ENCODE assay signal across 14 cellular contexts in the genomic region with DNA sequence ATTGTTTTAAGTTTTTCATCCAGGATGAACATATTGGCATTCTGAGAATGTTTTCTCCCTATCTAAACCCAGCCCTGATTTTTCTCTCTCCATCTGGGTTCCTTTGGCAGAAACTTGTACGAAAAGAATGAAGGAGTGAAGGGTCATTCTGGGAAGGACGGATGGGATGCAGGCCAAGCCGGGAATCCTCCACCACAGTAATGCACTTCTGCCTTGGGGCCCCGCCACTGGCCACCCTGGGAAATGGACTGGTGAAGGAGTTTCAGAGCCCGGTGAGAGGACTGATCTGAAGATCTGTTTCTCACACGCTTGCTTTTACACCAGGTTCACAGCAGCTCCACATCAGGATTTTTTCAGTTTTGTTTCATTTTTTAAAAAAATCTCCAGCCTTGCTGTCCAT.
A peak's percentile ranks its signal among the peaks of the same experiment; 100 is the strongest.
DNase-seq lines count a peak whose midpoint lies in the region; ATAC-seq and TF ChIP-seq lines count a peak whose summit lies in the region.
"Had no signal": no experiment of that assay in that cellular context is flagged by ENCODE, and none has a peak within 500 bp of the region (broad histone marks: within the 10 kb centered on the region; RNA-seq: fewer than 3 reads in every experiment).

No MANE protein-coding gene starts in this region.

- intact Hi-C loops in ovary (cut with DNase I), result loop anchor here in 2 of 4 donors (10.0 kb wide), 1 partner anchor 101 kb away; no protein-coding TSS in a partner anchor

- H2AFZ ChIP-seq in hepatocyte, result no peak overlapping the region
- H2AFZ ChIP-seq: GM23248, PC-9 had no signal

- in situ Hi-C loops in brain microvascular endothelial cell (cut with HindIII; ENCODE audit: low pct_ligation_motif_present, low sequenced_read_pairs), result no loop called here

- WGBS in ovary, 3 donors, result 8 to 19% (median 10%) methylated on average over 6 of the region's 6 CpGs
- WGBS in hepatocyte (ENCODE audit: low lambda C conversion rate, missing lambda C conversion rate), result 69% methylated on average over 6 of the region's 6 CpGs

- no peaks in the 10 kb centered on the region for H3K27me3 ChIP-seq in brain microvascular endothelial cell (replicated peaks)
- no peaks in the 10 kb centered on the region for H3K27me3 ChIP-seq in ovary
- H3K27me3 ChIP-seq in hepatocyte, result no peaks in the 10 kb centered on the region

- peak; percentile 17 for TF ChIP-seq POLR2A in ovary (IDR thresholded peaks at IDR 0.05)

- H3K27ac ChIP-seq in brain microvascular endothelial cell (no peak overlapping the region), ovary (peak overlapping the region in 1 of 2 donors; percentile 75), hepatocyte (no peak overlapping the region)
- H3K27ac ChIP-seq: GM23248, PC-9 had no signal

- H3K9me3 ChIP-seq in ovary (no peaks in the 10 kb centered on the region), hepatocyte (ENCODE audit: low read depth) (no peaks in the 10 kb centered on the region)

- H3K4me3 ChIP-seq in brain microvascular endothelial cell (ENCODE audit: low read depth, low read length) (no peak overlapping the region), ovary (no peak overlapping the region), hepatocyte (no peak overlapping the region)
- H3K4me3 ChIP-seq: GM23248, PC-9 had no signal

- no peaks in the 10 kb centered on the region for H3K79me2 ChIP-seq in hepatocyte

- no peaks in the 10 kb centered on the region for H4K20me1 ChIP-seq in hepatocyte (ENCODE audit: insufficient read depth, poor library complexity, severe bottlenecking)

- peaks cover 26% of the 10 kb centered on the region for H3K4me1 ChIP-seq in ovary (ENCODE audit: insufficient read depth)
- peaks cover 19% of the 10 kb centered on the region for H3K4me1 ChIP-seq in hepatocyte (ENCODE audit: insufficient read depth)

- peak; percentile 13 for DNase-seq in EH (ENCODE audit: low read depth)
- DNase-seq in brain microvascular endothelial cell, result peak; percentile 28
- peak; percentile 17 for DNase-seq in iris pigment epithelial cell (ENCODE audit: low read depth)
- peak in 3 of 5 donors; percentile 60 to 72 (median 71) for DNase-seq in ovary
- no peak for DNase-seq in activated CD8-positive, alpha-beta memory T cell treated with anti-CD3 and anti-CD28 coated beads, Interleukin-2, amount 50 U/mL, for 48 hours
- DNase-seq in hepatocyte (ENCODE audit: low spot score), result no peak
- DNase-seq: C1 segment of cervical spinal cord, GM23248, NCI-H1048, NCI-H146, PC-9 had no signal

- ATAC-seq in HG03521 (IDR thresholded peaks at IDR 0.05; ENCODE audit: unreplicated experiment), result no peak
- ATAC-seq in GM21717 (IDR thresholded peaks at IDR 0.05; ENCODE audit: unreplicated experiment), result no peak
- ATAC-seq: HepG2 had no signal

- no peak overlapping the region for H3K4me2 ChIP-seq in hepatocyte
- H3K4me2 ChIP-seq: PC-9 had no signal

- no peaks in the 10 kb centered on the region for H3K36me3 ChIP-seq in brain microvascular endothelial cell (replicated peaks)
- H3K36me3 ChIP-seq in ovary, result no peaks in the 10 kb centered on the region
- no peaks in the 10 kb centered on the region for H3K36me3 ChIP-seq in hepatocyte (replicated peaks; ENCODE audit: insufficient read depth, low read depth)

- TF ChIP-seq CTCF in brain microvascular endothelial cell (IDR thresholded peaks at IDR 0.05; ENCODE audit: low read depth, low read length, missing control alignments) (no peak), ovary (IDR thresholded peaks at IDR 0.05) (no peak), hepatocyte (IDR thresholded peaks at IDR 0.05; ENCODE audit: poor library complexity) (no peak)

- no peaks in the 10 kb centered on the region for H3K9me2 ChIP-seq in hepatocyte (replicated peaks; ENCODE audit: insufficient read depth)

- no peak for TF ChIP-seq EP300 in ovary (IDR thresholded peaks at IDR 0.05)

Comparison
In these comparisons a context has a peak if more than half of its experiments do, and no peak if none do; other contexts are left out.
1. DNase-seq: peak in EH (single experiment), brain microvascular endothelial cell (single experiment), iris pigment epithelial cell (single experiment) and ovary (3 of 5); none in activated CD8-positive, alpha-beta memory T cell treated with anti-CD3 and anti-CD28 coated beads, Interleukin-2, amount 50 U/mL, for 48 hours (single experiment) and hepatocyte (single experiment).